Comparison of ENCODE assay signal across 39 cellular contexts in genomic region chr7:142140560-142140959, GRCh38. TPM values are rescaled to one million over a fixed set of nuclear protein-coding genes. Genes with fewer than 3 reads are reported as not detected.
"Had no signal": no experiment of that assay in that cellular context is flagged by ENCODE, and none has a peak within 500 bp of the region (broad histone marks: within the 10 kb centered on the region; RNA-seq: fewer than 3 reads in every experiment).

No MANE protein-coding gene starts in this region.

- DNase-seq: activated B cell treated with CpG ODN at 0.5 μM for 24 hours; activated CD4-positive, alpha-beta T cell treated with anti-CD3 and anti-CD28 coated beads for 4 hours; activated CD4-positive, alpha-beta T cell treated with anti-CD3 and anti-CD28 coated beads, Interleukin-2, amount 50 U/mL, for 4 hours; activated CD4-positive, CD25-positive, alpha-beta regulatory T cell treated with anti-CD3 and anti-CD28 coated beads, Interleukin-2, amount 50 U/mL, for 72 hours; activated CD8-positive, alpha-beta T cell treated with anti-CD3 and anti-CD28 coated beads for 36 hours; activated effector memory CD4-positive, alpha-beta T cell treated with anti-CD3 and anti-CD28 coated beads, Interleukin-2, amount 50 U/mL, for 16 hours; activated naive CD4-positive, alpha-beta T cell; activated naive CD4-positive, alpha-beta T cell treated with anti-CD3 and anti-CD28 coated beads, Interleukin-2, amount 50 U/mL, for 16 hours; activated naive CD8-positive, alpha-beta T cell treated with anti-CD3 and anti-CD28 coated beads for 36 hours; activated T-cell treated with anti-CD3 and anti-CD28 coated beads, Interleukin-2, amount 50 U/mL, for 1 hour; activated T-cell treated with anti-CD3 and anti-CD28 coated beads, Interleukin-2, amount 50 U/mL, for 72 hours; amniotic stem cell; aorta; MM.1S; MV-4-11; NCI-H1436 treated with DMSO at 0.1 percent for 48 hours; NCI-H187; NCI-H2029 treated with DMSO at 0.1 percent for 48 hours; NCI-H2107; NCI-H226; NCI-H446 treated with DMSO at 0.1 percent for 48 hours; NCI-H82; NK-92 treated with Interleukin-12 subunit alpha and Interleukin-12 subunit beta, amount 100 ng/mL, for 24 hours; PC-9; SIG-M5; T-helper 1 cell; T-helper 2 cell; T-helper 9 cell had no signal

- H3K27ac Mint-ChIP-seq: activated B cell treated with CpG ODN at 0.5 μM for 24 hours; activated CD8-positive, alpha-beta T cell treated with anti-CD3 and anti-CD28 coated beads for 36 hours; activated naive CD8-positive, alpha-beta T cell treated with anti-CD3 and anti-CD28 coated beads for 36 hours; activated T-cell treated with anti-CD3 and anti-CD28 coated beads, Interleukin-2, amount 50 U/mL, for 72 hours; activated T-helper 17 cell treated with anti-CD3 and anti-CD28 coated beads, Interleukin-2, amount 50 U/mL, for 72 hours had no signal

- H3K4me3 ChIP-seq: cardiac muscle cell, PC-9 had no signal

- H2AFZ ChIP-seq: PC-9 had no signal

- H3K27me3 Mint-ChIP-seq: activated B cell treated with CpG ODN at 0.5 μM for 24 hours; activated naive CD8-positive, alpha-beta T cell treated with anti-CD3 and anti-CD28 coated beads for 36 hours; central memory CD8-positive, alpha-beta T cell had no signal

- H3K4me2 ChIP-seq: KMS-11, PC-9 had no signal

- H3K36me3 Mint-ChIP-seq: activated naive CD8-positive, alpha-beta T cell treated with anti-CD3 and anti-CD28 coated beads for 36 hours had no signal

- H3K4me1 Mint-ChIP-seq: activated B cell treated with CpG ODN at 0.5 μM for 24 hours; activated T-helper 17 cell treated with anti-CD3 and anti-CD28 coated beads, Interleukin-2, amount 50 U/mL, for 72 hours; central memory CD8-positive, alpha-beta T cell had no signal

- H3K4me3 Mint-ChIP-seq: activated B cell treated with CpG ODN at 0.5 μM for 24 hours; activated CD8-positive, alpha-beta T cell treated with anti-CD3 and anti-CD28 coated beads for 36 hours; activated naive CD8-positive, alpha-beta T cell treated with anti-CD3 and anti-CD28 coated beads for 36 hours; activated T-cell treated with anti-CD3 and anti-CD28 coated beads, Interleukin-2, amount 50 U/mL, for 72 hours; activated T-helper 17 cell treated with anti-CD3 and anti-CD28 coated beads, Interleukin-2, amount 50 U/mL, for 72 hours; central memory CD8-positive, alpha-beta T cell had no signal

- H3K27me3 ChIP-seq: cardiac muscle cell had no signal

- H3K9me3 Mint-ChIP-seq: activated B cell treated with CpG ODN at 0.5 μM for 24 hours; activated CD8-positive, alpha-beta T cell treated with anti-CD3 and anti-CD28 coated beads for 36 hours; activated naive CD8-positive, alpha-beta T cell treated with anti-CD3 and anti-CD28 coated beads for 36 hours; activated T-cell treated with anti-CD3 and anti-CD28 coated beads, Interleukin-2, amount 50 U/mL, for 72 hours; activated T-helper 17 cell treated with anti-CD3 and anti-CD28 coated beads, Interleukin-2, amount 50 U/mL, for 72 hours; central memory CD8-positive, alpha-beta T cell had no signal

- H3K27ac ChIP-seq: cardiac muscle cell, KMS-11, PC-9, RWPE1, VCaP had no signal

- ATAC-seq: activated CD8-positive, alpha-beta T cell treated with anti-CD3 and anti-CD28 coated beads for 36 hours; activated T-cell treated with anti-CD3 and anti-CD28 coated beads, Interleukin-2, amount 50 U/mL, for 72 hours; activated T-helper 17 cell treated with anti-CD3 and anti-CD28 coated beads, Interleukin-2, amount 50 U/mL, for 72 hours; Right ventricle myocardium inferior; SK-N-SH treated with all-trans-retinoic acid at 6 μM for 48 hours had no signal

- H3K9ac ChIP-seq: KMS-11 had no signal

- H3K36me3 ChIP-seq: cardiac muscle cell had no signal

RNA-seq across cellular contexts. Expression of gene MGAM2, which starts 29.0 kb away (rescaled TPM):
- total RNA-seq: activated B cell treated with CpG ODN at 0.5 μM for 24 hours; activated CD8-positive, alpha-beta memory T cell treated with anti-CD3 and anti-CD28 coated beads for 36 hours; activated CD8-positive, alpha-beta T cell treated with anti-CD3 and anti-CD28 coated beads for 36 hours; activated naive CD8-positive, alpha-beta T cell treated with anti-CD3 and anti-CD28 coated beads for 36 hours; LHCN-M2; OCI-LY7; PC-9 had no signal
- polyA plus RNA-seq: cardiac muscle cell had no signal
